ENCODE assay signal across 25 cellular contexts in the genomic region with DNA sequence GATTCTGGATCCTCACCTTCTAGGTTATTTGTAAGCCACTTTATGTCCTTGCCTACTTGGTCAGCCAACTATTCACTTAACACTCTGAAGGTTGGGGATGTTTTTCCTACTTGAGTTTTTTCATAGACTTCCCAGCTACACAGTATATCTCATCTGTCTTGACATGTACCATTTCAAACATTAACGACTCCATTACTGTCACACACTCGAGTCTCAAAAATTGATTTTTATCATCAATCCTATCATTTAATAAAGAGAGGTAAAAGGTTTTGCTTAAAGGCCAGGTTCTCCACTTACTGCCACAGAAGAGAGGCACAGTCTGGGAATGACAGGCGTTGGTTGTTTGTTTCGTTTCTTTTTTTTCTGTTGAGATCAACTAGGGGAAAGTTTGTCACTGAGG. TPM values are rescaled to one million over a fixed set of nuclear protein-coding genes. Genes with fewer than 3 reads are reported as not detected.
"Had no signal": no experiment of that assay in that cellular context is flagged by ENCODE, and none has a peak within 500 bp of the region (broad histone marks: within the 10 kb centered on the region; RNA-seq: fewer than 3 reads in every experiment).

No MANE protein-coding gene starts in this region.

- ATAC-seq: HepG2 had no signal

- DNase-seq: IMR-90, Karpas-422, KG1, MG63, MV-4-11, NCI-H1048, NCI-H1105, NCI-H1417, NCI-H1436 treated with DMSO at 0.1 percent for 48 hours, NCI-H1694, NCI-H187 treated with DMSO at 0.1 percent for 48 hours, NCI-H2029 treated with DMSO at 0.1 percent for 48 hours, NCI-H2171 treated with DMSO at 0.1 percent for 48 hours, NCI-H345, NCI-H446 treated with DMSO at 0.1 percent for 48 hours, NCI-H510A treated with DMSO at 0.1 percent for 48 hours, NCI-H526 treated with DMSO at 0.1 percent for 48 hours, NCI-H748 treated with DMSO at 0.1 percent for 48 hours, Right ventricle myocardium superior, RPMI8226, SIG-M5, SK-N-SH, SW 1271 had no signal

- H3K27ac ChIP-seq: SJSA1 had no signal

RNA-seq across cellular contexts. Expression of a gene that starts 38.2 kb away (rescaled TPM):
- polyA plus RNA-seq: HepG2, IMR-90 had no signal
